In genomic region chr18:5543854-5544389, GRCh38 we compare ENCODE assay signal across 1 cellular context.
TF ChIP-seq lines count a peak whose summit lies in the region.

TSS of gene EPB41L3 (minus strand) at chr18:5543997. CDS start at chr18:5489183, 54,814 bp downstream.

TF ChIP-seq in SK-N-SH, 30 proteins besides CTCF, POLR2A, EP300 and RAD21 (continued from another document):
- TF ChIP-seq ZBTB33 (IDR thresholded peaks at IDR 0.05; ENCODE audit: borderline replicate concordance, low read depth) (no peak), FOSL2 (IDR thresholded peaks at IDR 0.05; ENCODE audit: borderline replicate concordance, low read depth) (no peak), SIN3A (IDR thresholded peaks at IDR 0.05; ENCODE audit: borderline replicate concordance, low read depth, low read length) (no peak), TEAD4 (IDR thresholded peaks at IDR 0.05; ENCODE audit: borderline replicate concordance, insufficient read depth) (no peak), RXRA (IDR thresholded peaks at IDR 0.05; ENCODE audit: borderline replicate concordance, low read depth) (no peak)
- TF ChIP-seq, protein P1, sequence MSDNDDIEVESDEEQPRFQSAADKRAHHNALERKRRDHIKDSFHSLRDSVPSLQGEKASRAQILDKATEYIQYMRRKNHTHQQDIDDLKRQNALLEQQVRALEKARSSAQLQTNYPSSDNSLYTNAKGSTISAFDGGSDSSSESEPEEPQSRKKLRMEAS (IDR thresholded peaks at IDR 0.05; ENCODE audit: low read depth), result no peak
